ENCODE assay signal across 8 cellular contexts in the genomic region with DNA sequence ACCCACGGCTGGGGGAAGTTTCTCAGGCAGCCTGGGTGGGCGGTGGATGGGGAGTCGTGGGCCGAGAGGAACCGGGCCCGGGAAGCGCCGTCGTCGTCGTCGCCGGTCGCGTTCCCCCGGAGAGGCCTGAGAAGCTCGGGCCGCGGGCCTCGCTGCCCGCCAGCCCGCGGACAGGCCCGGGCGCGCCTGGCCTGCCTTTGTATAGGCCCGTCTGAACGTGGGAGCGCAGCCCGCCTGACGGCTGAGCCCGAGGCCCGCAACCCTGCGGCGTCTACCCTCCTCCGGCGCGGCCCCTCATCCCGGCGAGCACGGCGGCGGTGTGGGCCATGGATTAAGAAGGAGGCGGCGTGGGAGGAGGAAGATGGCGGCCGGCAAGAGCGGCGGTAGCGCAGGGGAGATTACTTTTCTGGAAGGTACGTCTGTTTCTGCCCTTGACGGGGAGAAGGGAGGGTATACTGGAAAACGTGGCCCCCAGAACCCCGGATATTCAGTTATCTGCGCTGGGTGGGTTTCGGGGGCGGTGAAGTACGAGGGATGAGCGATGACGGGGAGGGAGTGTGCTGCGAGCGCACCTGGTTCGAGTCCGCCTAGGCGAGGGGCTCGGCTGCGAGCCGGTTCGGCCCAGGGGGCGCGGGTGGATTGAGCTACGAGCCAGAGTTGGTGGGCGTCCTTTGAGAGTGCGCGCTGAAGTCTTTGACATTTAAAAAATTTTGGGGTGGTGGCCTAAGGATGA. TPM values are rescaled to one million over a fixed set of nuclear protein-coding genes. Genes with fewer than 3 reads are reported as not detected.
DNase-seq lines count a peak whose midpoint lies in the region; TF ChIP-seq lines count a peak whose summit lies in the region.

No MANE protein-coding gene starts in this region.

- H3K4me3 ChIP-seq in MG63 (peak overlapping the region; percentile 93), choroid plexus epithelial cell (ENCODE audit: low read depth, low read length) (peak overlapping the region; percentile 88), lower leg skin (ENCODE audit: low read depth, poor library complexity, severe bottlenecking) (peak overlapping the region; percentile 78)

- no peak for TF ChIP-seq CTCF in GM13976 (IDR thresholded peaks at IDR 0.05; ENCODE audit: borderline replicate concordance, control extremely low read depth, extremely low read depth, insufficient read depth, missing control alignments)
- TF ChIP-seq CTCF in choroid plexus epithelial cell (conservative IDR thresholded peaks at IDR 0.05; ENCODE audit: low read depth, low read length): no peak
- TF ChIP-seq CTCF in lower leg skin (IDR thresholded peaks at IDR 0.05): no peak

- peaks cover 14% of the 10 kb centered on the region for H3K36me3 ChIP-seq in MG63

- in situ Hi-C loops in GM13976 (cut with MboI; ENCODE audit: low sequenced_read_pairs, unreplicated experiment): no loop called here

- TF ChIP-seq POLR2A in lower leg skin (IDR thresholded peaks at IDR 0.05): no peak

- intact Hi-C loops in lower leg skin (cut with DNase I; ENCODE audit: low total_unique reads): no loop called here

- H3K9me3 ChIP-seq in MG63: no peaks in the 10 kb centered on the region

- no peaks in the 10 kb centered on the region for H3K27me3 ChIP-seq in MG63

- DNase-seq in GM13976 (ENCODE audit: low spot score) (peak; percentile 59), HCEC 1CT (peak; percentile 42), MG63 (peak; percentile 47), choroid plexus epithelial cell (ENCODE audit: low read depth) (peak; percentile 60), lower leg skin (ENCODE audit: low spot score in 2 of 2) (peak; percentile 30 to 86), amniotic stem cell (lab: John Stamatoyannopoulos, UW) (no peak)
- peak; percentile 44 for DNase-seq in activated CD4-positive, alpha-beta T cell treated with anti-CD3 and anti-CD28 coated beads for 1 hour
- peak; percentile 28 for DNase-seq in stimulated activated CD8-positive, alpha-beta memory T cell treated with anti-CD3 and anti-CD28 coated beads, Interleukin-12 subunit alpha, Interleukin-12 subunit beta, amount 100 ng/mL, for 1 hour (ENCODE audit: low read depth)

- WGBS in lower leg skin, 2 donors: 1% methylated on average over 43 to 74 of the region's 75 CpGs

RNA-seq across cellular contexts. Expression of gene SENP6, which starts 0.7 kb away (rescaled TPM):
- 40.6 and 69.9 TPM in 2 replicates for total RNA-seq in MG63 (2014; rRNA removed; shearing (Covaris generic); ENCODE audit: low replicate concordance)
- 10 to 100 TPM; 55.4 to 80.0 (median 63.1) TPM for total RNA-seq in lower leg skin
